In genomic region chr7:149838992-149839408, GRCh38 we compare ENCODE assay signal across 8 cellular contexts. TPM values are rescaled to one million over a fixed set of nuclear protein-coding genes. Genes with fewer than 3 reads are reported as not detected.
DNase-seq lines count a peak whose midpoint lies in the region; ATAC-seq, FAIRE-seq and TF ChIP-seq lines count a peak whose summit lies in the region.

No MANE protein-coding gene starts in this region.

- POLR2A ChIA-PET in AG04449 (lab: Yijun Ruan, JAX), result interaction anchor here (1.6 kb wide), 1 partner anchor 16 kb away, joined by 6 read pairs; no protein-coding TSS in a partner anchor
- POLR2A ChIA-PET in HCT116 (lab: Charles Lee), result interaction anchor here (1.6 to 1.7 kb wide), 2 partner anchors 10 to 16 kb away, joined by 3 to 4 read pairs; no protein-coding TSS in a partner anchor

- H3K27me3 ChIP-seq in HCT116 (ENCODE audit: insufficient read depth, low read length), result no peaks in the 10 kb centered on the region
- H3K27me3 ChIP-seq in keratinocyte (ENCODE audit: control insufficient read depth, extremely low read depth, insufficient read depth, low read length), result peaks cover 4% of the 10 kb centered on the region
- H3K27me3 ChIP-seq in stomach smooth muscle (ENCODE audit: control insufficient read depth in 1 of 2, insufficient read depth in 2 of 2, low read length in 2 of 2), result no peaks in the 10 kb centered on the region

- CTCF ChIA-PET in AG04449 (lab: Yijun Ruan, JAX) (interaction anchor here (1.0 to 1.8 kb wide), 6 partner anchors 9 to 45 kb away, joined by 3 to 7 read pairs (median 4); no protein-coding TSS in a partner anchor), HCT116 (lab: Charles Lee) (interaction anchor here (0.9 kb wide), 1 partner anchor 10 kb away, joined by 4 read pairs; no protein-coding TSS in a partner anchor)

- no peaks in the 10 kb centered on the region for H3K36me3 Mint-ChIP-seq in activated naive CD8-positive, alpha-beta T cell

- intact Hi-C loops in HCT116 (cut with micrococcal nuclease), result loop anchor here (2.0 kb wide), 1 partner anchor 34 kb away; the partner anchor contains the start of gene ATP6V0E2

- RAD21 ChIA-PET in HCT116 (lab: Charles Lee; ENCODE audit: low non-redundant PET in 1 of 2, low total read pairs in 2 of 2, uncharacterized antibody in 2 of 2, unreplicated experiment in 2 of 2), result no interaction called here

- no peaks in the 10 kb centered on the region for H3K36me3 ChIP-seq in HCT116 (ENCODE audit: control insufficient read depth in 1 of 2, insufficient read depth in 2 of 2, low read length in 2 of 2)
- H3K36me3 ChIP-seq in keratinocyte (ENCODE audit: control insufficient read depth in 2 of 2, extremely low read depth in 1 of 2, insufficient read depth in 2 of 2, low read length in 2 of 2), result no peaks in the 10 kb centered on the region
- H3K36me3 ChIP-seq in stomach smooth muscle (ENCODE audit: control insufficient read depth in 2 of 2, insufficient read depth in 2 of 2, low read length in 2 of 2), result no peaks in the 10 kb centered on the region

- BruUV-seq in HCT116 (replicated peaks; lab: Mats Ljungman, UMichigan), result no TSS peak

- peak overlapping the region; percentile 69 for H3K27ac Mint-ChIP-seq in activated naive CD8-positive, alpha-beta T cell

- no peaks in the 10 kb centered on the region for H3K9me2 ChIP-seq in HCT116 (ENCODE audit: insufficient read depth)

- peak; percentile 59 for FAIRE-seq in keratinocyte (lab: Jason Lieb, UNC)

- no peak for TF ChIP-seq POLR2A in HCT116 (IDR thresholded peaks at IDR 0.05; ENCODE audit: borderline replicate concordance, extremely low read depth, insufficient read depth, insufficient read length)

- ATAC-seq in HCT116, result no peak

- H2AFZ ChIP-seq in HCT116 (ENCODE audit: low read depth, low read length, poor library complexity, severe bottlenecking) (peak overlapping the region; percentile 17), keratinocyte (ENCODE audit: control insufficient read depth, low read length) (peak overlapping the region; percentile 94)

- TF ChIP-seq RAD21 in HCT116 (IDR thresholded peaks at IDR 0.05; ENCODE audit: low read depth), result no peak

- peaks cover 2% of the 10 kb centered on the region for H3K27me3 Mint-ChIP-seq in activated naive CD8-positive, alpha-beta T cell

- H4K20me1 ChIP-seq in HCT116 (ENCODE audit: insufficient read depth), result no peaks in the 10 kb centered on the region
- H4K20me1 ChIP-seq in keratinocyte (ENCODE audit: control insufficient read depth, extremely low read depth, insufficient read depth, low read length), result no peaks in the 10 kb centered on the region

- TF ChIP-seq CTCF in AG04449 (IDR thresholded peaks at IDR 0.05; ENCODE audit: insufficient read depth, low read length, missing control alignments) (no peak), HCT116 (IDR thresholded peaks at IDR 0.05 in 2 of 3, conservative IDR thresholded peaks at IDR 0.05 in 1 of 3; ENCODE audit: borderline replicate concordance in 1 of 3, insufficient read depth in 1 of 3, low read depth in 2 of 3, low read length in 2 of 3) (no peak), keratinocyte (optimal IDR thresholded peaks at IDR 0.05 in 1 of 3, IDR thresholded peaks at IDR 0.05 in 1 of 3, conservative IDR thresholded peaks at IDR 0.05 in 1 of 3; ENCODE audit: extremely low read depth in 1 of 3, insufficient read depth in 2 of 3, low read length in 3 of 3) (no peak)

- H3K4me3 Mint-ChIP-seq in activated naive CD8-positive, alpha-beta T cell, result peak overlapping the region; percentile 88

- H3K79me2 ChIP-seq in HCT116 (ENCODE audit: insufficient read depth, low read length), result peaks cover 9% of the 10 kb centered on the region; the same call in 1 of the 2 replicates
- peaks cover 10% of the 10 kb centered on the region for H3K79me2 ChIP-seq in keratinocyte (ENCODE audit: control insufficient read depth, insufficient read depth, low read length)

- peak overlapping the region; percentile 92 for H3K4me2 ChIP-seq in HCT116 (ENCODE audit: low read length)
- H3K4me2 ChIP-seq in keratinocyte (ENCODE audit: control insufficient read depth, extremely low read depth, insufficient read depth, low read depth, low read length), result peak overlapping the region; percentile 95

- H3K4me1 ChIP-seq in HCT116 (ENCODE audit: control insufficient read depth in 1 of 2, insufficient read depth in 2 of 2, low read length in 2 of 2) (peaks cover 10 to 17% of the 10 kb centered on the region in 2 experiments; a peak in 3 of 4 replicates), keratinocyte (ENCODE audit: control insufficient read depth, extremely low read depth, insufficient read depth, low read length) (peaks cover 8% of the 10 kb centered on the region), stomach smooth muscle (ENCODE audit: control insufficient read depth, insufficient read depth, low read length) (peaks cover 7% of the 10 kb centered on the region)

- H3K4me3 ChIP-seq in AG04449 (ENCODE audit: low read depth, low read length), result peak overlapping the region; percentile 80
- peak overlapping the region; percentile 87 to 89 for H3K4me3 ChIP-seq in HCT116 (replicated peaks in 1 of 2; ENCODE audit: low read depth in 1 of 2, low read length in 2 of 2)
- H3K4me3 ChIP-seq in keratinocyte (ENCODE audit: control insufficient read depth in 2 of 3, extremely low read depth in 1 of 3, insufficient read depth in 2 of 3, low read depth in 1 of 3, low read length in 3 of 3), result peak overlapping the region; percentile 83 to 90 (median 89)
- peak overlapping the region; percentile 88 to 92 for H3K4me3 ChIP-seq in stomach smooth muscle (ENCODE audit: low read length in 2 of 2)

- no peaks in the 10 kb centered on the region for H3K9me1 ChIP-seq in keratinocyte (ENCODE audit: control insufficient read depth, extremely low read depth, insufficient read depth, low read length)

- H3K9me3 Mint-ChIP-seq in activated naive CD8-positive, alpha-beta T cell (ENCODE audit: low read depth), result no peaks in the 10 kb centered on the region

- DNase-seq in AG04449 (ENCODE audit: low read depth, low spot score), result no peak
- no peak for DNase-seq in HCT116 (ENCODE audit: low read depth, low spot score)
- no peak for DNase-seq in keratinocyte (ENCODE audit: low read depth, low spot score)
- no peak for DNase-seq in CD1c-positive myeloid dendritic cell (ENCODE audit: extremely low spot score)
- DNase-seq in OCI-M2 (lab: John Stamatoyannopoulos, UW; ENCODE audit: unreplicated experiment), result no peak
- no peak for DNase-seq in DMS153 (lab: John Stamatoyannopoulos, UW)

- peak overlapping the region; percentile 71 for H3K9ac ChIP-seq in HCT116 (ENCODE audit: low read length)
- H3K9ac ChIP-seq in keratinocyte (ENCODE audit: control insufficient read depth, extremely low read depth, insufficient read depth, low read length), result peak overlapping the region; percentile 77
- H3K9ac ChIP-seq in stomach smooth muscle (ENCODE audit: low read length in 2 of 2), result peak overlapping the region; percentile 73 to 86

- peaks cover 44% of the 10 kb centered on the region for H3K4me1 Mint-ChIP-seq in activated naive CD8-positive, alpha-beta T cell (ENCODE audit: low read depth)

- dilution Hi-C loops in keratinocyte (cut with MboI; ENCODE audit: extremely low pct_ligation_motif_present, low sequenced_read_pairs), result no loop called here

- H3K9me3 ChIP-seq in HCT116 (ENCODE audit: control insufficient read depth in 1 of 2, insufficient read depth in 1 of 2, low read depth in 1 of 2, low read length in 2 of 2) (no peaks in the 10 kb centered on the region), keratinocyte (ENCODE audit: control insufficient read depth, low read depth, low read length) (no peaks in the 10 kb centered on the region), stomach smooth muscle (ENCODE audit: control insufficient read depth in 2 of 2, low read length in 2 of 2) (no peaks in the 10 kb centered on the region)

- H3K27ac ChIP-seq in HCT116 (ENCODE audit: low read depth, low read length), result peak overlapping the region; percentile 84
- peak overlapping the region; percentile 46 for H3K27ac ChIP-seq in keratinocyte (ENCODE audit: control insufficient read depth, insufficient read depth, low read length)
- peak overlapping the region; percentile 66 for H3K27ac ChIP-seq in stomach smooth muscle (ENCODE audit: low read length)

TF ChIP-seq in HCT116, 20 proteins besides CTCF, POLR2A, EP300 and RAD21 (continues in another document):
- TF ChIP-seq TCF7L2 (IDR thresholded peaks at IDR 0.05; ENCODE audit: borderline replicate concordance, extremely low read depth, insufficient read depth, insufficient read length) (no peak), EZH2 (IDR thresholded peaks at IDR 0.05) (no peak), FOSL1 (IDR thresholded peaks at IDR 0.05; ENCODE audit: low read depth) (no peak)

RNA-seq across cellular contexts. Expression of gene ZNF862, which starts 0.8 kb away (rescaled TPM):
- 8.5 TPM for total RNA-seq in HCT116 (2021; ENCODE audit: unreplicated experiment)
- 6.1 and 7.8 TPM in 2 replicates for polyA plus RNA-seq in HCT116 (2012)
- polyA plus RNA-seq in keratinocyte, result 7.0 to 19.9 TPM (median 10.1 TPM) in 3 replicates
- polyA plus RNA-seq in keratinocyte (2011; ENCODE audit: low read depth), result 1.4 TPM
- polyA plus RNA-seq in keratinocyte (2011; cell fraction: cytosol; rRNA removed), result 3.4 and 5.2 TPM in 2 replicates
- 48.1 and 62.1 TPM in 2 replicates for polyA plus RNA-seq in keratinocyte (2011; cell fraction: nucleus; rRNA removed)
- polyA plus RNA-seq in keratinocyte (2012; ENCODE audit: low replicate concordance), result 4.4 and 5.9 TPM in 2 replicates
- polyA minus RNA-seq in keratinocyte, result 15.4 to 16.9 TPM (median 15.9 TPM) in 3 replicates
- polyA minus RNA-seq in keratinocyte (2011; cell fraction: cytosol; rRNA and poly(A)+ RNA removed), result 6.1 TPM
- polyA minus RNA-seq in keratinocyte (2011; cell fraction: nucleus; rRNA and poly(A)+ RNA removed), result 13.7 and 21.3 TPM in 2 replicates

RNA-seq across cellular contexts. Expression of gene ATP6V0E2, which starts 34.8 kb away (rescaled TPM):
- total RNA-seq in HCT116 (2021; ENCODE audit: unreplicated experiment), result 25.5 TPM
- 19.7 and 22.9 TPM in 2 replicates for polyA plus RNA-seq in HCT116 (2012)
- 3.5 to 12.0 TPM (median 5.0 TPM) in 3 replicates for polyA plus RNA-seq in keratinocyte
- 1.7 TPM for polyA plus RNA-seq in keratinocyte (2011; ENCODE audit: low read depth)
- 5.9 and 12.8 TPM in 2 replicates for polyA plus RNA-seq in keratinocyte (2011; cell fraction: cytosol; rRNA removed)
- polyA plus RNA-seq in keratinocyte (2011; cell fraction: nucleus; rRNA removed), result 4.3 and 5.8 TPM in 2 replicates
- polyA plus RNA-seq in keratinocyte (2012; ENCODE audit: low replicate concordance), result 7.2 and 12.9 TPM in 2 replicates
- 3.6 to 10.2 TPM (median 3.8 TPM) in 3 replicates for polyA minus RNA-seq in keratinocyte
- polyA minus RNA-seq in keratinocyte (2011; cell fraction: cytosol; rRNA and poly(A)+ RNA removed), result 14.2 TPM
- polyA minus RNA-seq in keratinocyte (2011; cell fraction: nucleus; rRNA and poly(A)+ RNA removed), result 2.2 and 2.8 TPM in 2 replicates
